ENCODE assay signal across 8 cellular contexts in genomic region chr1:155321577-155322497, GRCh38. TPM values are rescaled to one million over a fixed set of nuclear protein-coding genes. Genes with fewer than 3 reads are reported as not detected.
DNase-seq lines count a peak whose midpoint lies in the region; ATAC-seq, FAIRE-seq and TF ChIP-seq lines count a peak whose summit lies in the region.
"Had no signal": no experiment of that assay in that cellular context is flagged by ENCODE, and none has a peak within 500 bp of the region (broad histone marks: within the 10 kb centered on the region; RNA-seq: fewer than 3 reads in every experiment).

No MANE protein-coding gene starts in this region.

- 64 to 76% (median 71%) methylated on average over 25 to 29 of the region's 29 CpGs for WGBS in spleen, 5 donors

- CTCF ChIA-PET in HEK293 (lab: Yijun Ruan, JAX): interaction anchor here (0.6 to 8.4 kb wide), 12 partner anchors 10 to 236 kb away, joined by 3 to 77 read pairs (median 4); partner anchors contain the start of genes HCN3 and MTX1
- CTCF ChIA-PET in activated CD4-positive, alpha-beta memory T cell treated with anti-CD3 and anti-CD28 coated beads for 36 hours (lab: Charles Lee): interaction anchor here (0.8 to 6.3 kb wide), 12 partner anchors 10 to 196 kb away, joined by 3 to 188 read pairs (median 5); partner anchors contain the start of genes CLK2, ENTREP3, HCN3 and MTX1

- no peak for ATAC-seq in left ventricle myocardium superior
- no peak for ATAC-seq in HG03196 (IDR thresholded peaks at IDR 0.05; ENCODE audit: unreplicated experiment)

- peaks cover 31% of the 10 kb centered on the region for H3K4me1 Mint-ChIP-seq in activated CD4-positive, alpha-beta memory T cell treated with anti-CD3 and anti-CD28 coated beads for 36 hours (ENCODE audit: low read depth)

- H3K4me3 ChIP-seq in HEK293 (ENCODE audit: low read depth, low read length) (no peak overlapping the region), spleen (peak overlapping the region in 6 of 8 donors; percentile 82 to 97 (median 91))

- intact Hi-C loops in activated CD4-positive, alpha-beta memory T cell treated with anti-CD3 and anti-CD28 coated beads for 36 hours (cut with micrococcal nuclease): loop anchor here (5.0 to 10.0 kb wide), 2 partner anchors 130 to 273 kb away; no protein-coding TSS in a partner anchor
- intact Hi-C loops in left ventricle myocardium superior (cut with micrococcal nuclease) (loop anchor here (10.0 kb wide), 1 partner anchor 47 kb away; the partner anchor contains the start of genes CLK2 and HCN3), spleen (cut with DNase I; ENCODE audit: low total_unique reads) (loop anchor here (10.0 kb wide), 1 partner anchor 47 kb away; the partner anchor contains the start of genes CLK2 and HCN3)

- H3K4me1 ChIP-seq in HEK293 (ENCODE audit: control insufficient read depth, insufficient read depth, low read length) (0 out of 2 replicates have a peak, but pooled peaks cover 3% of the 10 kb centered on the region), spleen (peaks cover 20 to 68% (median 48%) of the 10 kb centered on the region in 6 donors)

- peak overlapping the region; percentile 61 for H3K4me3 Mint-ChIP-seq in activated CD4-positive, alpha-beta memory T cell treated with anti-CD3 and anti-CD28 coated beads for 36 hours

- no peak for DNase-seq in activated CD4-positive, alpha-beta memory T cell treated with anti-CD3 and anti-CD28 coated beads for 36 hours
- peak; percentile 43 for DNase-seq in left ventricle myocardium superior
- no peak for DNase-seq in spleen
- no peak for DNase-seq in activated effector memory CD4-positive, alpha-beta T cell treated with Interleukin-2 at 50 U/mL for 16 hours
- DNase-seq in GM19239 (ENCODE audit: insufficient read length, low spot score): no peak

- POLR2A ChIA-PET in HEK293 (lab: Yijun Ruan, JAX): interaction anchor here (0.8 to 4.4 kb wide), 7 partner anchors 8 to 241 kb away, joined by 3 to 32 read pairs (median 3); partner anchors contain the start of genes ASH1L, CLK2 and SCAMP3
- POLR2A ChIA-PET in activated CD4-positive, alpha-beta memory T cell treated with anti-CD3 and anti-CD28 coated beads for 36 hours (lab: Charles Lee): interaction anchor here (0.6 to 1.9 kb wide), 6 partner anchors 10 to 71 kb away, joined by 3 to 6 read pairs (median 4); partner anchors contain the start of genes CLK2 and SCAMP3

- H3K27ac ChIP-seq in HEK293 (ENCODE audit: extremely low read depth, low read depth, low read length) (peak overlapping the region; percentile 7), spleen (peak overlapping the region in 6 of 8 donors; percentile 96 to 99 (median 98))

- H3K36me3 Mint-ChIP-seq in activated CD4-positive, alpha-beta memory T cell treated with anti-CD3 and anti-CD28 coated beads for 36 hours: peaks cover 28% of the 10 kb centered on the region

- H3K9me3 ChIP-seq in HEK293 (ENCODE audit: control insufficient read depth, insufficient read depth, low read depth, low read length) (no peaks in the 10 kb centered on the region), spleen (no peaks in the 10 kb centered on the region)

- no peak overlapping the region for H3K27ac Mint-ChIP-seq in activated CD4-positive, alpha-beta memory T cell treated with anti-CD3 and anti-CD28 coated beads for 36 hours

- H3K9me3 Mint-ChIP-seq in activated CD4-positive, alpha-beta memory T cell treated with anti-CD3 and anti-CD28 coated beads for 36 hours: no peaks in the 10 kb centered on the region

- TF ChIP-seq POLR2A in spleen (IDR thresholded peaks at IDR 0.05): no peak

- FAIRE-seq in GM19239 (lab: Jason Lieb, UNC): no peak

- no peaks in the 10 kb centered on the region for H3K27me3 ChIP-seq in spleen (replicated peaks in 1 of 7)

- H3K27me3 Mint-ChIP-seq in activated CD4-positive, alpha-beta memory T cell treated with anti-CD3 and anti-CD28 coated beads for 36 hours: no peaks in the 10 kb centered on the region

- H3K36me3 ChIP-seq in HEK293 (ENCODE audit: control insufficient read depth in 2 of 2, insufficient read depth in 1 of 2, low read length in 2 of 2): peaks cover 13 to 60% of the 10 kb centered on the region in 2 experiments; a peak in 2 of 3 replicates
- peaks cover 0 to 34% (median 10%) of the 10 kb centered on the region in 6 donors for H3K36me3 ChIP-seq in spleen

- TF ChIP-seq CTCF in HEK293 (tag by site-specific recombination; IDR thresholded peaks at IDR 0.05): no peak
- TF ChIP-seq CTCF in spleen (IDR thresholded peaks at IDR 0.05 in 8 of 11, conservative IDR thresholded peaks at IDR 0.05 in 3 of 11): no peak

TF ChIP-seq in HEK293, 187 proteins besides CTCF, POLR2A, EP300 and RAD21:
- TF ChIP-seq ZBTB17 (tag by site-specific recombination; IDR thresholded peaks at IDR 0.05) (peak; percentile 74), ZNF580 (tag by site-specific recombination; IDR thresholded peaks at IDR 0.05) (no peak), IKZF3 (tag by site-specific recombination; IDR thresholded peaks at IDR 0.05) (0 out of 2 replicates have a peak, but pooled peaks have one; percentile 56), PATZ1 (tag by site-specific recombination; IDR thresholded peaks at IDR 0.05) (0 out of 2 replicates have a peak, but pooled peaks have one; percentile 19), ZNF350 (tag by site-specific recombination; IDR thresholded peaks at IDR 0.05) (no peak), ZNF600 (tag by site-specific recombination; IDR thresholded peaks at IDR 0.05) (peak; percentile 43; the same call in 1 of the 2 replicates), ZNF639 (tag by site-specific recombination; IDR thresholded peaks at IDR 0.05) (no peak), ZXDB (tag by site-specific recombination; IDR thresholded peaks at IDR 0.05) (no peak), ZNF514 (tag by site-specific recombination; IDR thresholded peaks at IDR 0.05) (no peak)

RNA-seq across cellular contexts. Expression of gene RUSC1, which starts 1.1 kb away (rescaled TPM):
- 10 to 100 TPM; 23.2 to 25.4 TPM for total RNA-seq in activated CD4-positive, alpha-beta memory T cell treated with anti-CD3 and anti-CD28 coated beads for 36 hours
- total RNA-seq in left ventricle myocardium superior: 22.0 TPM
- 10 to 100 TPM; 11.4 to 21.1 (median 18.0) TPM for total RNA-seq in spleen
- polyA plus RNA-seq in spleen: 10 to 100 TPM in 2 of 3 donors, 1 to 10 TPM in 1; 8.5 to 17.3 (median 10.8) TPM

RNA-seq across cellular contexts. Expression of gene FDPS, which starts 13.2 kb away (rescaled TPM):
- 100 to 1,000 TPM; 378 to 395 TPM for total RNA-seq in activated CD4-positive, alpha-beta memory T cell treated with anti-CD3 and anti-CD28 coated beads for 36 hours
- total RNA-seq in left ventricle myocardium superior: 78.4 TPM
- 100 to 1,000 TPM in 2 of 7 donors, 10 to 100 TPM in 5; 84.5 to 118 (median 94.5) TPM for total RNA-seq in spleen
- polyA plus RNA-seq in spleen: 100 to 1,000 TPM; 111 to 134 (median 130) TPM

RNA-seq across cellular contexts. Expression of gene PKLR, which starts 20.6 kb away (rescaled TPM):
- not detected for total RNA-seq in activated CD4-positive, alpha-beta memory T cell treated with anti-CD3 and anti-CD28 coated beads for 36 hours
- total RNA-seq in left ventricle myocardium superior: not detected
- total RNA-seq in spleen: under 1 TPM in 4 of 7 donors, not detected in 3; 0.22 to 0.74 (median 0.43) TPM
- under 1 TPM in 1 of 3 donors, not detected in 2; 0.04 TPM for polyA plus RNA-seq in spleen
- total RNA-seq: M059J had no signal

RNA-seq across cellular contexts. Expression of gene HCN3, which starts 44.6 kb away (rescaled TPM):
- total RNA-seq in activated CD4-positive, alpha-beta memory T cell treated with anti-CD3 and anti-CD28 coated beads for 36 hours: 1 to 10 TPM; 1.9 to 2.4 TPM
- total RNA-seq in left ventricle myocardium superior (1.5 TPM), spleen (1 to 10 TPM in 6 of 7 donors, under 1 TPM in 1; 0.65 to 3.3 (median 1.9) TPM)
- polyA plus RNA-seq in spleen: 1 to 10 TPM in 2 of 3 donors, under 1 TPM in 1; 0.89 to 1.6 (median 1.4) TPM

RNA-seq across cellular contexts. Expression of gene CLK2, which starts 48.5 kb away (rescaled TPM):
- total RNA-seq in activated CD4-positive, alpha-beta memory T cell treated with anti-CD3 and anti-CD28 coated beads for 36 hours: 10 to 100 TPM; 62.0 to 68.1 TPM
- 18.9 TPM for total RNA-seq in left ventricle myocardium superior
- 10 to 100 TPM; 61.0 to 89.9 (median 71.8) TPM for total RNA-seq in spleen
- 10 to 100 TPM; 38.6 to 82.0 (median 77.4) TPM for polyA plus RNA-seq in spleen
